Comparison of ENCODE assay signal across 8 cellular contexts in the genomic region with DNA sequence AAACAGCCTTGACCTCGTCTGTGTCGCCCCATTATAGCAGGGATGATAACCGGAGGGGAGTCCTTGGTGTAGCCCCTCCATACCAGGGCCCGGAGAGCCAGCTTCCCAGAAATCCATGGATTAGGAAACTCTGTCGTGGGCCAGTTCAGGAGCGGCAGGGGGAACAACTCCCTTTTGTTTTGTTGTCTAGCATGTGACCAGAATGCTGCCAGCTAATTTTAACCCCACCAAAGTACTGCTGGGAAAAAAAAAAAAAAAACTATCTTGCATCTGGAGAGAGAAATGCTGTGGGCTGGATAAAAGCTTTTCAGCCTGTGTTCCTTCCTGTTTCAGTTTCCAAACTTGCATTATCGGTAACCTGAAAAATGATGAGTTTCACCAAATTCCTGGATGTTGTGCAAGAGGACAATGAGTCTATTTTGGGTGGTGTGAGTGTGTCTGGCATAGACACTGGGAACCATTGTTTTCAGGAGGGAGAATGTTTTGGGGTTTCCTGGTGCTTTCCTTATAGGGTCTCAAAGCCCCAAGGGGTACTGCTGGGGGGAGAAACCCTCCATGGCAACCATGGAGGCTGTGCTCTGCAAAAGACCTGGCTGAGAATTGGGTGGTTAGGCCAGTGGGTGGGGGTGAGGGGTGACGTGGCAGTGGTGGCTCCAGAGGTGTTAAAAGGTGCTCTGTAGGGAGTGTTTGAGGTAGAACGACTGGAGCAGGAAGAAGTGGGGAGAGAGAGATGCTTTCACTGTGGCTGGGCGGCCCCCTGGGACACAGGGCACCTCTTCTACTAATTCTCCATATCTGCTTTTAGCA. TPM values are rescaled to one million over a fixed set of nuclear protein-coding genes. Genes with fewer than 3 reads are reported as not detected.
DNase-seq lines count a peak whose midpoint lies in the region; ATAC-seq and TF ChIP-seq lines count a peak whose summit lies in the region.

No MANE protein-coding gene starts in this region.

- peak; percentile 80 for DNase-seq in activated effector memory CD4-positive, alpha-beta T cell treated with anti-CD3 and anti-CD28 coated beads, Interleukin-2, amount 50 U/mL, for 16 hours
- no peak for DNase-seq in activated effector memory CD4-positive, alpha-beta T cell treated with Interleukin-2 at 50 U/mL for 16 hours
- DNase-seq in T-helper 22 cell (ENCODE audit: low read depth), result peak; percentile 34
- peak; percentile 67 for DNase-seq in dedifferentiated amniotic fluid mesenchymal stem cell (ENCODE audit: extremely low spot score)
- DNase-seq in thoracic aorta (ENCODE audit: low spot score), result no peak
- no peak for DNase-seq in DMS 273 (lab: John Stamatoyannopoulos, UW; ENCODE audit: unreplicated experiment)

- WGBS in mesodermal cell (ENCODE audit: insufficient coverage in 2 of 2), 2 experiments, result 72 to 74% methylated on average over 6 to 8 of the region's 10 CpGs

- no peaks in the 10 kb centered on the region for H3K27me3 ChIP-seq in thoracic aorta (replicated peaks; ENCODE audit: insufficient read depth)

- H3K9me3 ChIP-seq in mesodermal cell (ENCODE audit: control insufficient read depth, low read length) (no peaks in the 10 kb centered on the region), thoracic aorta (no peaks in the 10 kb centered on the region)

- H3K27ac ChIP-seq in mesodermal cell (ENCODE audit: low read depth, low read length, severe bottlenecking) (peak overlapping the region; percentile 91), thoracic aorta (peak overlapping the region; percentile 74 to 94)

- H3K4me1 ChIP-seq in mesodermal cell (ENCODE audit: control insufficient read depth, insufficient read depth, low read length, poor library complexity, severe bottlenecking) (peaks cover 72% of the 10 kb centered on the region), thoracic aorta (ENCODE audit: control insufficient read depth in 1 of 2, low read depth in 2 of 2) (peaks cover 67 to 75% of the 10 kb centered on the region in 2 donors)

- TF ChIP-seq CTCF in thoracic aorta (IDR thresholded peaks at IDR 0.05), result no peak

- H3K36me3 ChIP-seq in mesodermal cell (ENCODE audit: control insufficient read depth, insufficient read depth, low read length) (no peaks in the 10 kb centered on the region), thoracic aorta (no peaks in the 10 kb centered on the region)

- H3K4me3 ChIP-seq in mesodermal cell (ENCODE audit: extremely low read depth, insufficient read depth, low read length, poor library complexity, severe bottlenecking) (no peak overlapping the region), thoracic aorta (peak overlapping the region; percentile 8)

- ATAC-seq in thoracic aorta (ENCODE audit: insufficient number of reproducible peaks, low FRiP score, low read depth) (no peak), HG03196 (IDR thresholded peaks at IDR 0.05; ENCODE audit: unreplicated experiment) (no peak)

RNA-seq across cellular contexts. Expression of gene IRF2BPL, which starts 14.9 kb away (rescaled TPM):
- polyA plus RNA-seq in mesodermal cell (2013, experiment 1 of 2), result 60.3 TPM
- 43.8 TPM for polyA plus RNA-seq in mesodermal cell (2013, experiment 2 of 2)
- 10 to 100 TPM; 49.6 to 69.7 TPM for total RNA-seq in thoracic aorta

RNA-seq across cellular contexts. Expression of gene CIPC, which starts 54.7 kb away (rescaled TPM):
- 11.6 TPM for polyA plus RNA-seq in mesodermal cell (2013, experiment 1 of 2)
- 12.0 TPM for polyA plus RNA-seq in mesodermal cell (2013, experiment 2 of 2)
- 10 to 100 TPM; 38.3 to 44.4 TPM for total RNA-seq in thoracic aorta

Comparison
In these comparisons a context has a peak if more than half of its experiments do, and no peak if none do; other contexts are left out.
1. DNase-seq: peak in activated effector memory CD4-positive, alpha-beta T cell treated with anti-CD3 and anti-CD28 coated beads, Interleukin-2, amount 50 U/mL, for 16 hours (single experiment), T-helper 22 cell (single experiment) and dedifferentiated amniotic fluid mesenchymal stem cell (single experiment); none in activated effector memory CD4-positive, alpha-beta T cell treated with Interleukin-2 at 50 U/mL for 16 hours (single experiment), thoracic aorta (single experiment) and DMS 273 (single experiment).